Comparison of ENCODE assay signal across 9 cellular contexts in genomic region chr5:81194633-81195333, GRCh38. TPM values are rescaled to one million over a fixed set of nuclear protein-coding genes. Genes with fewer than 3 reads are reported as not detected.
DNase-seq lines count a peak whose midpoint lies in the region; ATAC-seq, FAIRE-seq and TF ChIP-seq lines count a peak whose summit lies in the region.
"Had no signal": no experiment of that assay in that cellular context is flagged by ENCODE, and none has a peak within 500 bp of the region (broad histone marks: within the 10 kb centered on the region; RNA-seq: fewer than 3 reads in every experiment).

No MANE protein-coding gene starts in this region.

- H3K27ac ChIP-seq in MM.1S (ENCODE audit: low read length) = no peak overlapping the region
- H3K27ac ChIP-seq: skin epidermis had no signal

- FAIRE-seq in H54 (lab: Jason Lieb, UNC) = peak; percentile 33

- H3K4me3 Mint-ChIP-seq in activated naive CD4-positive, alpha-beta T cell treated with anti-CD3 and anti-CD28 coated beads, Interleukin-2, amount 50 U/mL, for 24 hours = peak overlapping the region; percentile 56
- peak overlapping the region; percentile 51 for H3K4me3 Mint-ChIP-seq in type B pancreatic cell

- H3K79me2 ChIP-seq in MM.1S (ENCODE audit: low read length) = no peaks in the 10 kb centered on the region

- no peaks in the 10 kb centered on the region for H3K9me3 Mint-ChIP-seq in activated naive CD4-positive, alpha-beta T cell treated with anti-CD3 and anti-CD28 coated beads, Interleukin-2, amount 50 U/mL, for 24 hours
- H3K9me3 Mint-ChIP-seq in type B pancreatic cell = no peaks in the 10 kb centered on the region

- peak overlapping the region; percentile 68 for H3K27ac Mint-ChIP-seq in activated naive CD4-positive, alpha-beta T cell treated with anti-CD3 and anti-CD28 coated beads, Interleukin-2, amount 50 U/mL, for 24 hours
- H3K27ac Mint-ChIP-seq in type B pancreatic cell = no peak overlapping the region

- TF ChIP-seq CTCF in MM.1S (IDR thresholded peaks at IDR 0.05; ENCODE audit: low read length) (peak; percentile 96), type B pancreatic cell (conservative IDR thresholded peaks at IDR 0.05) (peak; percentile 99)

- H3K4me1 ChIP-seq in MM.1S (ENCODE audit: low read length) = no peaks in the 10 kb centered on the region

- no peaks in the 10 kb centered on the region for H4K20me1 ChIP-seq in MM.1S (ENCODE audit: insufficient read depth, low read length)

- H3K4me2 ChIP-seq in MM.1S (ENCODE audit: low read depth, low read length) = peak overlapping the region; percentile 47

- intact Hi-C loops in Right ventricle myocardium superior (cut with DNase I) (loop anchor here (10.0 kb wide), 1 partner anchor 710 kb away; the partner anchor contains the start of gene FAM151B), posterior vena cava (cut with DNase I) (no loop called here)

- no peaks in the 10 kb centered on the region for H3K27me3 Mint-ChIP-seq in activated naive CD4-positive, alpha-beta T cell treated with anti-CD3 and anti-CD28 coated beads, Interleukin-2, amount 50 U/mL, for 24 hours
- peaks cover 35% of the 10 kb centered on the region for H3K27me3 Mint-ChIP-seq in type B pancreatic cell

- no peak for TF ChIP-seq POLR2A in H54 (IDR thresholded peaks at IDR 0.05; ENCODE audit: low read depth, low read length)

- H3K9me2 ChIP-seq in MM.1S (replicated peaks; ENCODE audit: insufficient read depth, low read length) = no peaks in the 10 kb centered on the region

- no peaks in the 10 kb centered on the region for H3K9me3 ChIP-seq in MM.1S (replicated peaks; ENCODE audit: insufficient read depth, low read length)

- peak overlapping the region; percentile 47 for H2AFZ ChIP-seq in MM.1S (ENCODE audit: low read length)

- H3F3A ChIP-seq in MM.1S (ENCODE audit: insufficient read depth, low read length) = no peaks in the 10 kb centered on the region

- no peaks in the 10 kb centered on the region for H3K27me3 ChIP-seq in MM.1S (replicated peaks; ENCODE audit: insufficient read depth, low read length)

- peak; percentile 98 for ATAC-seq in Right ventricle myocardium superior (ENCODE audit: poor library complexity)

- peak; percentile 82 for DNase-seq in Daoy (ENCODE audit: low read depth)
- DNase-seq in H54 (ENCODE audit: insufficient read length, low spot score) = peak; percentile 89
- DNase-seq in MM.1S = peak; percentile 74
- DNase-seq in SKM-1 treated with dmso at 0.1 percent for 144 hours (lab: John Stamatoyannopoulos, UW; ENCODE audit: unreplicated experiment) = peak; percentile 79
- peak; percentile 91 for DNase-seq in Right ventricle myocardium superior
- DNase-seq in posterior vena cava (ENCODE audit: low spot score) = peak; percentile 93
- DNase-seq in type B pancreatic cell (ENCODE audit: extremely low spot score, unreplicated experiment) = peak; percentile 87

- no peaks in the 10 kb centered on the region for H3K36me3 ChIP-seq in MM.1S (replicated peaks; ENCODE audit: insufficient read depth, low read length)

- H3K4me3 ChIP-seq in MM.1S (ENCODE audit: low read length) = no peak overlapping the region
- H3K4me3 ChIP-seq: skin epidermis had no signal

- no peak overlapping the region for H3K9ac ChIP-seq in MM.1S (ENCODE audit: low read length)

- H3K36me3 Mint-ChIP-seq in activated naive CD4-positive, alpha-beta T cell treated with anti-CD3 and anti-CD28 coated beads, Interleukin-2, amount 50 U/mL, for 24 hours = peaks cover 3% of the 10 kb centered on the region
- H3K36me3 Mint-ChIP-seq in type B pancreatic cell = no peaks in the 10 kb centered on the region

- H3K4me1 Mint-ChIP-seq in activated naive CD4-positive, alpha-beta T cell treated with anti-CD3 and anti-CD28 coated beads, Interleukin-2, amount 50 U/mL, for 24 hours = peaks cover 13% of the 10 kb centered on the region
- H3K4me1 Mint-ChIP-seq in type B pancreatic cell (ENCODE audit: unreplicated experiment) = peaks cover 33% of the 10 kb centered on the region

RNA-seq across cellular contexts. Expression of gene CKMT2, which starts 38.3 kb away (rescaled TPM):
- total RNA-seq in Daoy (2014; rRNA removed; shearing (Covaris generic)) = not detected in 2 replicates
- total RNA-seq in Right ventricle myocardium superior (1,933 TPM), posterior vena cava (10 to 100 TPM; 18.6 to 26.3 TPM), type B pancreatic cell (ENCODE audit: low replicate concordance) (4.3 and 10.4 TPM in 2 replicates)

Comparison
In these comparisons a context has a peak if more than half of its experiments do, and no peak if none do; other contexts are left out.
1. RNA of gene CKMT2, which starts 38.3 kb away (total RNA-seq): 1,933 TPM in Right ventricle myocardium superior (single experiment); 18.6 to 26.3 TPM in posterior vena cava, 4.3 to 10.4 TPM in type B pancreatic cell and not detected in Daoy; every median in the first group is over 10 times any median in the second.
2. Peak in every context shown above with its lines, with median percentiles within 50 percentile points of each other: DNase-seq.